Comparison of ENCODE assay signal across 2 cellular contexts in the genomic region with DNA sequence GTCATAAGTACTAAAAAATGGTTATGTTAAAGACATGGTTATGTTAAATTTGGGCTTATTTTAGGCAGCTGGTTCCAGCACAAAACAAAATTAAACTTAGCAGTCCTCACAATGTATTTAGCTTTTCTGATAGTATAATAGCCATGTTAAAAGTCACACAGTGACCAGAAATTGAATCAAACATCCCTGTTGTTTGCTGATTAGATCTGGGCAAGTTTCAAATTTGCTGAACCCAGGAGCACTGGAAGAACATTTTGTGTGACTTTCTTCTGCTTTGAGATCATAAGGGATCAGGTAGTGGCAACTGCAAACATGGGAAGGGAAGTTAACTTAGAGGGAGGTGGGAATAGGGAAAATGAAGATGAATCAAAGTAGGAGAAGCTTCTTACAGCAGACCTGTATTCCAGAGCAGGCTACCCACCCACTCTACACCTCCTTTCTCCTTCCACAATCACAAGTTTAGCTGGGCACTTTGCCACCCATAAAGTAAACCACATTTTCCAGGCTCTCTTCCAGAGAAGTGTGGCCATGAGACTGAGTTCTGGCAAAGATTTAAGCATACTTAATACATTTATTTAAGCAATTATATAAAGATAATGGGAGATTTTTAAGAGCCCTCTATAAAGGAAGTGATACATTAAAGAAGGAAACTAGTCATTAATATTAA.
TF ChIP-seq lines count a peak whose summit lies in the region.

No MANE protein-coding gene starts in this region.

TF ChIP-seq in GM23338, 12 proteins besides CTCF, POLR2A, EP300 and RAD21 (continues in another document):
- TF ChIP-seq ETS1 (IDR thresholded peaks at IDR 0.05) (no peak), NANOG (IDR thresholded peaks at IDR 0.05; ENCODE audit: borderline replicate concordance) (no peak), REST (IDR thresholded peaks at IDR 0.05; ENCODE audit: unreplicated experiment) (no peak), ZNF114 (CRISPR knock-in tag; IDR thresholded peaks at IDR 0.05) (no peak), STAT1 (IDR thresholded peaks at IDR 0.05; ENCODE audit: unreplicated experiment) (no peak), POLR2AphosphoS5 (IDR thresholded peaks at IDR 0.05; ENCODE audit: low read depth) (no peak), EZH2 (IDR thresholded peaks at IDR 0.05; ENCODE audit: low read depth, unreplicated experiment) (no peak)
- TF ChIP-seq, protein P1, sequence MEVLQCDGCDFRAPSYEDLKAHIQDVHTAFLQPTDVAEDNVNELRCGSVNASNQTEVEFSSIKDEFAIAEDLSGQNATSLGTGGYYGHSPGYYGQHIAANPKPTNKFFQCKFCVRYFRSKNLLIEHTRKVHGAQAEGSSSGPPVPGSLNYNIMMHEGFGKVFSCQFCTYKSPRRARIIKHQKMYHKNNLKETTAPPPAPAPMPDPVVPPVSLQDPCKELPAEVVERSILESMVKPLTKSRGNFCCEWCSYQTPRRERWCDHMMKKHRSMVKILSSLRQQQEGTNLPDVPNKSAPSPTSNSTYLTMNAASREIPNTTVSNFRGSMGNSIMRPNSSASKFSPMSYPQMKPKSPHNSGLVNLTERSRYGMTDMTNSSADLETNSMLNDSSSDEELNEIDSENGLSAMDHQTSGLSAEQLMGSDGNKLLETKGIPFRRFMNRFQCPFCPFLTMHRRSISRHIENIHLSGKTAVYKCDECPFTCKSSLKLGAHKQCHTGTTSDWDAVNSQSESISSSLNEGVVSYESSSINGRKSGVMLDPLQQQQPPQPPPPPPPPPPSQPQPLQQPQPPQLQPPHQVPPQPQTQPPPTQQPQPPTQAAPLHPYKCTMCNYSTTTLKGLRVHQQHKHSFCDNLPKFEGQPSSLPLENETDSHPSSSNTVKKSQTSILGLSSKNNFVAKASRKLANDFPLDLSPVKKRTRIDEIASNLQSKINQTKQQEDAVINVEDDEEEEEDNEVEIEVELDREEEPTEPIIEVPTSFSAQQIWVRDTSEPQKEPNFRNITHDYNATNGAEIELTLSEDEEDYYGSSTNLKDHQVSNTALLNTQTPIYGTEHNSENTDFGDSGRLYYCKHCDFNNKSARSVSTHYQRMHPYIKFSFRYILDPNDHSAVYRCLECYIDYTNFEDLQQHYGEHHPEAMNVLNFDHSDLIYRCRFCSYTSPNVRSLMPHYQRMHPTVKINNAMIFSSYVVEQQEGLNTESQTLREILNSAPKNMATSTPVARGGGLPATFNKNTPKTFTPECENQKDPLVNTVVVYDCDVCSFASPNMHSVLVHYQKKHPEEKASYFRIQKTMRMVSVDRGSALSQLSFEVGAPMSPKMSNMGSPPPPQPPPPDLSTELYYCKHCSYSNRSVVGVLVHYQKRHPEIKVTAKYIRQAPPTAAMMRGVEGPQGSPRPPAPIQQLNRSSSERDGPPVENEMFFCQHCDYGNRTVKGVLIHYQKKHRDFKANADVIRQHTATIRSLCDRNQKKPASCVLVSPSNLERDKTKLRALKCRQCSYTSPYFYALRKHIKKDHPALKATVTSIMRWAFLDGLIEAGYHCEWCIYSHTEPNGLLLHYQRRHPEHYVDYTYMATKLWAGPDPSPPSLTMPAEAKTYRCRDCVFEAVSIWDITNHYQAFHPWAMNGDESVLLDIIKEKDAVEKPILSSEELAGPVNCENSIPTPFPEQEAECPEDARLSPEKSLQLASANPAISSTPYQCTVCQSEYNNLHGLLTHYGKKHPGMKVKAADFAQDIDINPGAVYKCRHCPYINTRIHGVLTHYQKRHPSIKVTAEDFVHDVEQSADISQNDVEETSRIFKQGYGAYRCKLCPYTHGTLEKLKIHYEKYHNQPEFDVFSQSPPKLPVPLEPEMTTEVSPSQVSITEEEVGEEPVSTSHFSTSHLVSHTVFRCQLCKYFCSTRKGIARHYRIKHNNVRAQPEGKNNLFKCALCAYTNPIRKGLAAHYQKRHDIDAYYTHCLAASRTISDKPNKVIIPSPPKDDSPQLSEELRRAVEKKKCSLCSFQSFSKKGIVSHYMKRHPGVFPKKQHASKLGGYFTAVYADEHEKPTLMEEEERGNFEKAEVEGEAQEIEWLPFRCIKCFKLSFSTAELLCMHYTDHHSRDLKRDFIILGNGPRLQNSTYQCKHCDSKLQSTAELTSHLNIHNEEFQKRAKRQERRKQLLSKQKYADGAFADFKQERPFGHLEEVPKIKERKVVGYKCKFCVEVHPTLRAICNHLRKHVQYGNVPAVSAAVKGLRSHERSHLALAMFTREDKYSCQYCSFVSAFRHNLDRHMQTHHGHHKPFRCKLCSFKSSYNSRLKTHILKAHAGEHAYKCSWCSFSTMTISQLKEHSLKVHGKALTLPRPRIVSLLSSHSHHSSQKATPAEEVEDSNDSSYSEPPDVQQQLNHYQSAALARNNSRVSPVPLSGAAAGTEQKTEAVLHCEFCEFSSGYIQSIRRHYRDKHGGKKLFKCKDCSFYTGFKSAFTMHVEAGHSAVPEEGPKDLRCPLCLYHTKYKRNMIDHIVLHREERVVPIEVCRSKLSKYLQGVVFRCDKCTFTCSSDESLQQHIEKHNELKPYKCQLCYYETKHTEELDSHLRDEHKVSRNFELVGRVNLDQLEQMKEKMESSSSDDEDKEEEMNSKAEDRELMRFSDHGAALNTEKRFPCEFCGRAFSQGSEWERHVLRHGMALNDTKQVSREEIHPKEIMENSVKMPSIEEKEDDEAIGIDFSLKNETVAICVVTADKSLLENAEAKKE (CRISPR knock-in tag; IDR thresholded peaks at IDR 0.05) = no peak

TF ChIP-seq in H1, 55 proteins besides CTCF, POLR2A, EP300 and RAD21:
- TF ChIP-seq EGR1 (IDR thresholded peaks at IDR 0.05; ENCODE audit: borderline replicate concordance, low read depth, low read length) (no peak), SP2 (IDR thresholded peaks at IDR 0.05; ENCODE audit: low read length) (no peak), CHD1 (IDR thresholded peaks at IDR 0.05; ENCODE audit: low read depth, low read length) (no peak), SIRT6 (IDR thresholded peaks at IDR 0.05; ENCODE audit: low read length) (no peak)
